8 cellular contexts compared by ENCODE assay signal in genomic region chr5:1521671-1522600, GRCh38. TPM values are rescaled to one million over a fixed set of nuclear protein-coding genes. Genes with fewer than 3 reads are reported as not detected.
DNase-seq lines count a peak whose midpoint lies in the region; ATAC-seq and TF ChIP-seq lines count a peak whose summit lies in the region.

No MANE protein-coding gene starts in this region.

- H3K4me1 Mint-ChIP-seq in CD4-positive, alpha-beta T cell (ENCODE audit: low read depth) = peaks cover 26% of the 10 kb centered on the region
- peaks cover 26% of the 10 kb centered on the region for H3K4me1 Mint-ChIP-seq in activated T-cell treated with anti-CD3 and anti-CD28 coated beads, Interleukin-2, amount 50 U/mL, for 72 hours (ENCODE audit: low read depth)

- no peaks in the 10 kb centered on the region for H3K27me3 ChIP-seq in CD4-positive, alpha-beta T cell (ENCODE audit: control insufficient read depth, insufficient read depth, low read length)
- H3K27me3 ChIP-seq in right cardiac atrium (ENCODE audit: control insufficient read depth, insufficient read depth) (no peaks in the 10 kb centered on the region), skeletal muscle satellite cell (ENCODE audit: control insufficient read depth, insufficient read depth, low read length) (peaks cover 7% of the 10 kb centered on the region)

- H3K4me1 ChIP-seq in right cardiac atrium (ENCODE audit: control insufficient read depth, insufficient read depth, low read length) (no peaks in the 10 kb centered on the region), skeletal muscle satellite cell (ENCODE audit: control insufficient read depth, insufficient read depth, low read length) (peaks cover 23% of the 10 kb centered on the region)

- TF ChIP-seq CTCF in CD4-positive, alpha-beta T cell (IDR thresholded peaks at IDR 0.05) = no peak

- H3K27me3 Mint-ChIP-seq in CD4-positive, alpha-beta T cell = no peaks in the 10 kb centered on the region
- H3K27me3 Mint-ChIP-seq in activated T-cell treated with anti-CD3 and anti-CD28 coated beads, Interleukin-2, amount 50 U/mL, for 72 hours (ENCODE audit: low read depth) = no peaks in the 10 kb centered on the region

- no peaks in the 10 kb centered on the region for H3K9me3 ChIP-seq in CD4-positive, alpha-beta T cell (ENCODE audit: control insufficient read depth, low read length)
- H3K9me3 ChIP-seq in right cardiac atrium (ENCODE audit: control insufficient read depth, low read length) = no peaks in the 10 kb centered on the region
- H3K9me3 ChIP-seq in skeletal muscle satellite cell (replicated peaks; ENCODE audit: low read length) = no peaks in the 10 kb centered on the region

- no peak for ATAC-seq in CD4-positive, alpha-beta T cell (ENCODE audit: poor library complexity)
- ATAC-seq in activated T-cell treated with anti-CD3 and anti-CD28 coated beads, Interleukin-2, amount 50 U/mL, for 72 hours (replicated peaks in 1 of 2) = no peak
- ATAC-seq in right cardiac atrium (peak in 1 of 2 donors; percentile 10), HG02759 (IDR thresholded peaks at IDR 0.05; ENCODE audit: unreplicated experiment) (no peak)

- POLR2A ChIA-PET in CD4-positive, alpha-beta T cell (lab: Charles Lee) = interaction anchor here (0.6 to 1.9 kb wide), 3 partner anchors 14 to 179 kb away, joined by 3 to 5 read pairs (median 4); no protein-coding TSS in a partner anchor

- H3K4me2 ChIP-seq in skeletal muscle satellite cell (ENCODE audit: low read length) = peak overlapping the region; percentile 90

- 62% methylated on average over 28 of the region's 28 CpGs for WGBS in right cardiac atrium

- peak overlapping the region; percentile 96 for H3K4me3 ChIP-seq in right cardiac atrium (ENCODE audit: low read length)
- H3K4me3 ChIP-seq in skeletal muscle satellite cell (ENCODE audit: low read length) = peak overlapping the region; percentile 97

- intact Hi-C loops in CD4-positive, alpha-beta T cell (cut with DNase I, micrococcal nuclease) = loop anchor here in 1 of 2 experiments (5.0 kb wide), 4 partner anchors 135 to 420 kb away; partner anchors contain the start of gene CLPTM1L
- intact Hi-C loops in right cardiac atrium (cut with DNase I) = no loop called here

- H3K27ac ChIP-seq in CD4-positive, alpha-beta T cell (ENCODE audit: low read depth, low read length) = no peak overlapping the region
- no peak overlapping the region for H3K27ac ChIP-seq in right cardiac atrium (ENCODE audit: low read length)

- peak overlapping the region; percentile 72 for H3K9ac ChIP-seq in skeletal muscle satellite cell (ENCODE audit: low read depth, low read length)

- peak in 1 of 10 experiments; percentile 30 for DNase-seq in CD4-positive, alpha-beta T cell
- peak; percentile 96 for DNase-seq in HT1080 (ENCODE audit: low read depth)
- no peak for DNase-seq in activated T-cell treated with anti-CD3 and anti-CD28 coated beads, Interleukin-2, amount 50 U/mL, for 72 hours
- DNase-seq in right cardiac atrium = peak in 2 of 3 donors; percentile 43 to 69
- no peak for DNase-seq in DMS114 treated with DMSO at 0.1 percent for 48 hours (lab: John Stamatoyannopoulos, UW; ENCODE audit: unreplicated experiment)
- no peak for DNase-seq in hypothalamus (lab: John Stamatoyannopoulos, UW)

- no peaks in the 10 kb centered on the region for H3K9me3 Mint-ChIP-seq in CD4-positive, alpha-beta T cell
- H3K9me3 Mint-ChIP-seq in activated T-cell treated with anti-CD3 and anti-CD28 coated beads, Interleukin-2, amount 50 U/mL, for 72 hours = no peaks in the 10 kb centered on the region

- H3K36me3 ChIP-seq in skeletal muscle satellite cell (ENCODE audit: insufficient read depth, low read length) = peaks cover 14% of the 10 kb centered on the region

- H3K4me3 Mint-ChIP-seq in CD4-positive, alpha-beta T cell = peak overlapping the region; percentile 90
- H3K4me3 Mint-ChIP-seq in activated T-cell treated with anti-CD3 and anti-CD28 coated beads, Interleukin-2, amount 50 U/mL, for 72 hours = peak overlapping the region; percentile 76 to 89

- CTCF ChIA-PET in CD4-positive, alpha-beta T cell (lab: Charles Lee) = interaction anchor here (1.3 to 1.5 kb wide), 2 partner anchors 14 to 123 kb away, joined by 3 to 4 read pairs; no protein-coding TSS in a partner anchor

- peak overlapping the region; percentile 51 for H3K27ac Mint-ChIP-seq in CD4-positive, alpha-beta T cell
- peak overlapping the region; percentile 61 for H3K27ac Mint-ChIP-seq in activated T-cell treated with anti-CD3 and anti-CD28 coated beads, Interleukin-2, amount 50 U/mL, for 72 hours

- peaks cover 20% of the 10 kb centered on the region for H3K36me3 Mint-ChIP-seq in CD4-positive, alpha-beta T cell (ENCODE audit: low read depth)
- peaks cover 0 to 3% of the 10 kb centered on the region in 2 donors for H3K36me3 Mint-ChIP-seq in activated T-cell treated with anti-CD3 and anti-CD28 coated beads, Interleukin-2, amount 50 U/mL, for 72 hours (ENCODE audit: insufficient read depth in 2 of 2)

RNA-seq across cellular contexts. Expression of gene LPCAT1, which starts 1.8 kb away (rescaled TPM):
- 10 to 100 TPM; 20.4 to 21.2 TPM for total RNA-seq in CD4-positive, alpha-beta T cell
- total RNA-seq in HT1080 (2014; rRNA removed; shearing (Covaris generic)) = 53.3 and 58.5 TPM in 2 replicates
- polyA plus RNA-seq in HT1080 (2015; cell fraction: cytosol; rRNA removed) = 57.9 and 62.1 TPM in 2 replicates
- polyA plus RNA-seq in HT1080 (2015; cell fraction: nucleus; rRNA removed) = 62.2 and 77.1 TPM in 2 replicates
- 10 to 100 TPM; 31.3 to 37.7 TPM for total RNA-seq in activated T-cell treated with anti-CD3 and anti-CD28 coated beads, Interleukin-2, amount 50 U/mL, for 72 hours
- total RNA-seq in right cardiac atrium = 10 to 100 TPM; 11.0 to 19.7 (median 15.5) TPM
- polyA plus RNA-seq in right cardiac atrium = 15.6 TPM
- total RNA-seq in skeletal muscle satellite cell (2012; rRNA removed) = 54.4 and 55.5 TPM in 2 replicates

Comparison
In these comparisons a context has a peak if more than half of its experiments do, and no peak if none do; other contexts are left out.
1. DNase-seq: peak in HT1080 (single experiment) and right cardiac atrium (2 of 3); none in activated T-cell treated with anti-CD3 and anti-CD28 coated beads, Interleukin-2, amount 50 U/mL, for 72 hours (0 of 2), DMS114 treated with DMSO at 0.1 percent for 48 hours (single experiment) and hypothalamus (0 of 51).